ENCODE assay signal across 9 cellular contexts in the genomic region with DNA sequence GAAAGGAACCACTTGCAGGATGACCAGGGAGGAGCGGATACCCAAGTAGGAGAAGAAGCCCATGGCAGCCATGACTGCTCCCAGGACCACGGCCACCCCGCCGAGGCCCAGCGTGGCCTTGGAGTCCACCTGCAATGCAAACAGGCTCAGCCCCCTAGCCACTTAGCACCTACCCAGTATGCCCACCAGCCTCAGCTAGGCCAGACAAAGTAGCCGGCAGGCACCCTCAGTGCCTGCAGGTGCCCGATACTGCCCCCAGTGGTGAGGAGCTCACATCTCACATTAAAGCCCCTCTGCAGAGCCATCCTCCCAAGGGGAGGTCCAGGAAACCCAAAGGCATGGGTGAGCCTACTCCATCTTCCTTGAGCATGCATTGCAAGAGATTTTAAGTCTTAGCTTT. TPM values are rescaled to one million over a fixed set of nuclear protein-coding genes. Genes with fewer than 3 reads are reported as not detected.
A peak's percentile ranks its signal among the peaks of the same experiment; 100 is the strongest.
DNase-seq lines count a peak whose midpoint lies in the region; ATAC-seq and TF ChIP-seq lines count a peak whose summit lies in the region.
"Had no signal": no experiment of that assay in that cellular context is flagged by ENCODE, and none has a peak within 500 bp of the region (broad histone marks: within the 10 kb centered on the region; RNA-seq: fewer than 3 reads in every experiment).

No MANE protein-coding gene starts in this region.

- intact Hi-C loops in natural killer cell (cut with micrococcal nuclease): no loop called here

- H3K9me3 Mint-ChIP-seq in natural killer cell: no peaks in the 10 kb centered on the region

- no peak overlapping the region for H3K4me3 ChIP-seq in AG10803 (ENCODE audit: low read length)
- H3K4me3 ChIP-seq in NB4 (ENCODE audit: low read depth, low read length): no peak overlapping the region

- H3K4me1 Mint-ChIP-seq in natural killer cell: no peaks in the 10 kb centered on the region

- H3K36me3 Mint-ChIP-seq in natural killer cell: no peaks in the 10 kb centered on the region

- TF ChIP-seq POLR2A in NB4 (IDR thresholded peaks at IDR 0.05; ENCODE audit: extremely low read depth, insufficient read length): no peak

- peak; percentile 69 for ATAC-seq in GM18861 (IDR thresholded peaks at IDR 0.05; ENCODE audit: unreplicated experiment)
- ATAC-seq in natural killer cell: peak; percentile 68 to 91 (median 84)
- ATAC-seq in HG02970 (IDR thresholded peaks at IDR 0.05; ENCODE audit: low FRiP score, unreplicated experiment): no peak

- TF ChIP-seq CTCF in AG10803 (conservative IDR thresholded peaks at IDR 0.05; ENCODE audit: low read length) (peak; percentile 45), NB4 (IDR thresholded peaks at IDR 0.05; ENCODE audit: low read depth, low read length) (peak; percentile 95), VCaP (conservative IDR thresholded peaks at IDR 0.05) (peak; percentile 55), natural killer cell (IDR thresholded peaks at IDR 0.05) (peak; percentile 62)

- H3K4me3 Mint-ChIP-seq in natural killer cell: no peak overlapping the region

- no peaks in the 10 kb centered on the region for H3K27me3 Mint-ChIP-seq in natural killer cell (ENCODE audit: low read depth in 2 of 2)

- DNase-seq in AG10803 (ENCODE audit: low read depth) (no peak), NB4 (ENCODE audit: low read depth) (peak; percentile 75), cerebellar cortex (ENCODE audit: low spot score) (peak; percentile 29), natural killer cell (peak; percentile 33), substantia nigra (lab: John Stamatoyannopoulos, UW) (no peak)

- H3K27ac ChIP-seq in VCaP (no peak overlapping the region), substantia nigra (ENCODE audit: low read depth, low read length, poor library complexity, severe bottlenecking) (no peak overlapping the region)

- no peak overlapping the region for H3K27ac Mint-ChIP-seq in natural killer cell

RNA-seq across cellular contexts. Expression of a gene that starts 6.6 kb away (rescaled TPM):
- under 1 TPM in 2 of 3 donors, not detected in 1; 0.10 to 0.16 TPM for total RNA-seq in natural killer cell
- total RNA-seq: mononuclear cell had no signal

RNA-seq across cellular contexts. Expression of a gene that starts 39.2 kb away (rescaled TPM):
- 10 to 100 TPM; 67.8 to 85.5 (median 84.5) TPM for total RNA-seq in natural killer cell

RNA-seq across cellular contexts. Expression of a gene that starts 44.0 kb away (rescaled TPM):
- total RNA-seq in natural killer cell: 10 to 100 TPM; 50.1 to 79.9 (median 68.7) TPM

RNA-seq across cellular contexts. Expression of a gene that starts 47.5 kb away (rescaled TPM):
- 100 to 1,000 TPM in 1 of 3 donors, 10 to 100 TPM in 2; 93.1 to 101 (median 94.1) TPM for total RNA-seq in natural killer cell

Comparison
In these comparisons a context has a peak if more than half of its experiments do, and no peak if none do; other contexts are left out.
1. DNase-seq: peak in NB4 (single experiment), cerebellar cortex (single experiment) and natural killer cell (single experiment); none in AG10803 (single experiment) and substantia nigra (0 of 49).
2. CTCF ChIP-seq: peak in every context shown above with its lines; median percentile 95 in NB4; 62 in natural killer cell; 55 in VCaP; 45 in AG10803.